ENCODE assay signal across 9 cellular contexts in the genomic region with DNA sequence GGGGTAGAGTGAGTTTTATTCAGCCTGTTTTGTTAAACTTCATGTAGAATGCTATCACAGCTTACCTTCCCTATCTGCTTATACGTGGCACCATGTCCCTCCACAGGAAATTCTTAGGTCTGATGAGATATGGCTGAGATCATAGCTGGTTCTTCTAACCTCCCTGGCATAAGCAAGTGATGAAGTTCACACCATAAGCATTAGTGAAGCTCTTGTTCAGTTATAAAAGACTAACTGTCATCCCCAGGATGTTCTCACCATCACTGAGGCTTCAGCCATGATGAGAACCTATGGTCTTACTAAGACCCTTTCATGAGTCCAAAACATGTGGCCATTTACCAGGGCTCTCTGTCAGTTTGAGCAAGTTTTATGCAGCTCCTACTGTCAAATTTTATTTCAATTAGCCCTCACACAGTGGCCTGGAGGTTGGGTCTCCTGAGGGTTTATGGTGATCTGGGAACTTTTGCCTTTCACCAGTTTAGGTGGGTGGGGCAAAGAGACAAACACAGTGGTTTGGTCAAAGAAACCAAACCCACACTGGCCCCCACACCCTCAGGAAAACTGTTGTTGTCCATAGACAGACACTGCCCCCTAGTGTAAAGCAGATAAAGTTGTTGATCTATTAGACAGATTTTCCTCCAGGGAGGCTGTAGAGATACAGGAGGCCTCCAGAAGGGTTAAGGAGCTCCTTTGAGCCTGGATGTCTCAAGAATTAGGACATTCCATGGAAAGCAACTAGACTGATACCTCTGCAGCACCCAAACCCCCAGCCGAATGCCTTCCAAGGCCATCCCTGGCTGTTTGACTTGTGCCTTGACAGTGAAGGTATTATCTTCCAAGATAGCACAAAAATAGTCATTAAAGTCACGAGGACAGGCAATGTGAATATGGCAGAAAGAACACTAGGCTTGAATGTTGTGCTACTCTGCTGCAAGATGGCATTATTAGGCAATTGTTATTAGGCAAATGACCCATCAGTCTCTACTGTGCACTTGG. TPM values are rescaled to one million over a fixed set of nuclear protein-coding genes. Genes with fewer than 3 reads are reported as not detected.
DNase-seq lines count a peak whose midpoint lies in the region; ATAC-seq and TF ChIP-seq lines count a peak whose summit lies in the region.
"Had no signal": no experiment of that assay in that cellular context is flagged by ENCODE, and none has a peak within 500 bp of the region (broad histone marks: within the 10 kb centered on the region; RNA-seq: fewer than 3 reads in every experiment).

No MANE protein-coding gene starts in this region.

- H3K27me3 ChIP-seq in hepatocyte = no peaks in the 10 kb centered on the region

- no peak overlapping the region for H3K4me3 Mint-ChIP-seq in Calu3 (ENCODE audit: low read depth, unreplicated experiment)
- H3K4me3 Mint-ChIP-seq: T-cell had no signal

- no peaks in the 10 kb centered on the region for H3K79me2 ChIP-seq in hepatocyte

- DNase-seq in Calu3 (peak; percentile 30), NCI-H345 (lab: John Stamatoyannopoulos, UW) (peak; percentile 32), astrocyte of the hippocampus (ENCODE audit: low read depth, low spot score) (peak; percentile 46), hepatocyte (ENCODE audit: low spot score) (peak; percentile 62)
- peak; percentile 35 for DNase-seq in stimulated activated CD8-positive, alpha-beta memory T cell treated with anti-CD3 and anti-CD28 coated beads, Interleukin-4, amount 100 ng/mL, for 48 hours

- BruUV-seq in Calu3 (replicated peaks; lab: Mats Ljungman, UMichigan) = no TSS peak

- ATAC-seq in GM21723 (IDR thresholded peaks at IDR 0.05; ENCODE audit: unreplicated experiment) (peak; percentile 45), GM18517 (IDR thresholded peaks at IDR 0.05; ENCODE audit: unreplicated experiment) (no peak), HG03565 (IDR thresholded peaks at IDR 0.05; ENCODE audit: unreplicated experiment) (no peak)

- H3K27me3 Mint-ChIP-seq in Calu3 (ENCODE audit: unreplicated experiment) = no peaks in the 10 kb centered on the region

- no peaks in the 10 kb centered on the region for H3K9me3 Mint-ChIP-seq in Calu3 (ENCODE audit: low read depth, unreplicated experiment)
- H3K9me3 Mint-ChIP-seq: T-cell had no signal

- 57% methylated on average over 3 of the region's 3 CpGs for whole genome bisulfite sequencing in hepatocyte (ENCODE audit: low lambda C conversion rate, missing lambda C conversion rate)

- no peak overlapping the region for H3K4me3 ChIP-seq in hepatocyte

- CTCF ChIA-PET in Calu3 (lab: Charles Lee) = interaction anchor here (0.5 to 1.6 kb wide), 6 partner anchors 39 to 209 kb away, joined by 3 to 18 read pairs (median 6); no protein-coding TSS in a partner anchor

- H3K27ac Mint-ChIP-seq in Calu3 (ENCODE audit: unreplicated experiment) = no peak overlapping the region
- H3K27ac Mint-ChIP-seq: T-cell had no signal

- peaks cover 8% of the 10 kb centered on the region for H3K4me1 ChIP-seq in hepatocyte (ENCODE audit: insufficient read depth)

- no peak overlapping the region for H3K27ac ChIP-seq in hepatocyte

- H3K4me2 ChIP-seq in hepatocyte = no peak overlapping the region

- intact Hi-C loops in Calu3 (cut with micrococcal nuclease; ENCODE audit: unreplicated experiment) = loop anchor here (1.0 to 5.0 kb wide), 2 partner anchors 174 to 264 kb away; no protein-coding TSS in a partner anchor

- peaks cover 17% of the 10 kb centered on the region for H3K4me1 Mint-ChIP-seq in Calu3 (ENCODE audit: low read depth, unreplicated experiment)

- peak; percentile 76 for TF ChIP-seq CTCF in Calu3 (IDR thresholded peaks at IDR 0.05; ENCODE audit: unreplicated experiment)
- TF ChIP-seq CTCF in hepatocyte (IDR thresholded peaks at IDR 0.05; ENCODE audit: poor library complexity) = peak; percentile 76

- H2AFZ ChIP-seq in hepatocyte = no peak overlapping the region

- H3K9me3 ChIP-seq in hepatocyte (ENCODE audit: low read depth) = no peaks in the 10 kb centered on the region

- H4K20me1 ChIP-seq in hepatocyte (ENCODE audit: insufficient read depth, poor library complexity, severe bottlenecking) = no peaks in the 10 kb centered on the region

- H3K9me2 ChIP-seq in hepatocyte (replicated peaks; ENCODE audit: insufficient read depth) = no peaks in the 10 kb centered on the region

- peaks cover 17% of the 10 kb centered on the region for H3K36me3 Mint-ChIP-seq in Calu3 (ENCODE audit: insufficient read depth, unreplicated experiment)
- H3K36me3 Mint-ChIP-seq: T-cell had no signal

- no peaks in the 10 kb centered on the region for H3K36me3 ChIP-seq in hepatocyte (replicated peaks; ENCODE audit: insufficient read depth, low read depth)

RNA-seq across cellular contexts. Expression of gene SLC22A15, which starts 5.0 kb away (rescaled TPM):
- 3.9 and 5.0 TPM in 2 replicates for total RNA-seq in Calu3 (2022)
- total RNA-seq in hepatocyte = 5.4 and 6.9 TPM in 2 replicates
- 3.1 and 3.4 TPM in 2 replicates for polyA plus RNA-seq in hepatocyte
